Comparison of ENCODE assay signal across 10 cellular contexts in the genomic region with DNA sequence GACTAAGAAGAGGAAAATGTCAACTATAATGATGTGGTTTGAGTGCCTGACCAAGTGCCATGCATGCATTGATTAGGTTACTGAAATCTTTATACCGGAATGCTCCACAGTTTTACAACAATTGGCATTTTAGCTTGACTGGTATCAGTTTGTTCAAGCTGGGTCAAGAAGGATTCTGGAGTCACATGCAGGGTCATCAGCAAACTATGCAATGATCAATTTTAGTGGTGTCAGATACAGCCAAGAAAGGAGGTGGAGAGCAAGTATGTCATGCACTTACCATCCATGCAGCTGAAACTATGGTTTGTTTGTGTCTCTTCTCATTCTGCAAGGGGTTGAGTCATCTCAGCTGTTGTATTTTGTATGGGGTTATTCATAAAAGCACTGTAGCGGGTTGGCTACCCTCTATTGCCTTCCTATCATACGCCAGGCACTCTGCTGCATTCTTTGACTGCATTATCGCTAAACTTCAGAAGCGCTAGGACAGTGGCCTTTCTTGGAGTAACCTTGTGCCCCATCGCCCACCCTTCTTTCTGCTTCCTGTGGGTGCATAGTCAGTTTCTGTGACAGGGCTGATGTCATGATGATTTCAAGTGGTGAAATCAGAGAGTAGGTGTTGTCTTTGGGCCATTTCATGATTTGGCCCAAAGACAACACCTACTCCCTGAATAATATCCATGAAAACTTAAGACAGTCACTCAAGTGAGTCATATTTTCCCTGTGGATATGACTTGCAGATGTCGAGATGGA.
DNase-seq lines count a peak whose midpoint lies in the region; ATAC-seq, FAIRE-seq and TF ChIP-seq lines count a peak whose summit lies in the region.
"Had no signal": no experiment of that assay in that cellular context is flagged by ENCODE, and none has a peak within 500 bp of the region (broad histone marks: within the 10 kb centered on the region; RNA-seq: fewer than 3 reads in every experiment).

No MANE protein-coding gene starts in this region.

- TF ChIP-seq RAD21 in K562 (CRISPR knock-in tag; conservative IDR thresholded peaks at IDR 0.05 in 1 of 2, IDR thresholded peaks at IDR 0.05 in 1 of 2): no peak

- ATAC-seq in K562: peak; percentile 75

- H3K9ac ChIP-seq in K562 (ENCODE audit: insufficient read depth in 1 of 2, low read depth in 2 of 2, low read length in 2 of 2) (no peak overlapping the region), mesenchymal stem cell (ENCODE audit: low read length) (peak overlapping the region; percentile 70)

- TF ChIP-seq CTCF in K562 (IDR thresholded peaks at IDR 0.05 in 2 of 3, conservative IDR thresholded peaks at IDR 0.05 in 1 of 3; ENCODE audit: insufficient read depth in 2 of 3, low read depth in 1 of 3, low read length in 3 of 3) (no peak), glutamatergic neuron (IDR thresholded peaks at IDR 0.05; ENCODE audit: partially characterized antibody, unreplicated experiment) (no peak)

- H3K79me1 ChIP-seq in mesenchymal stem cell (replicated peaks; ENCODE audit: low read length, poor library complexity, severe bottlenecking): no peaks in the 10 kb centered on the region

- 6% methylated on average over 7 of the region's 7 CpGs for WGBS in K562 (ENCODE audit: insufficient coverage, low coverage, missing lambda C conversion rate)
- 84% methylated on average over 7 of the region's 7 CpGs for WGBS in mesenchymal stem cell

- H2AK5ac ChIP-seq in mesenchymal stem cell (ENCODE audit: low read length, severe bottlenecking): no peak overlapping the region

- POLR2A ChIA-PET in K562 (lab: Yijun Ruan, JAX): interaction anchor here (0.7 kb wide), 1 partner anchor 229 kb away, joined by 3 read pairs; no protein-coding TSS in a partner anchor

- H3K9me3 ChIP-seq in K562 (replicated peaks; ENCODE audit: control insufficient read depth, insufficient read depth, low read depth, low read length) (no peaks in the 10 kb centered on the region), mesenchymal stem cell (ENCODE audit: control insufficient read depth, low read length) (no peaks in the 10 kb centered on the region)

- H3K14ac ChIP-seq in mesenchymal stem cell (ENCODE audit: low read length in 2 of 2): peak overlapping the region in 1 of 2 experiments; percentile 69

- H2BK15ac ChIP-seq in mesenchymal stem cell (ENCODE audit: low read depth, poor library complexity, severe bottlenecking): no peak overlapping the region

- FAIRE-seq in K562 (lab: Jason Lieb, UNC): peak; percentile 85

- H3K18ac ChIP-seq in mesenchymal stem cell (ENCODE audit: low read depth in 1 of 2, low read length in 2 of 2): no peak overlapping the region

- peaks cover 2% of the 10 kb centered on the region for H3K27me3 Mint-ChIP-seq in glutamatergic neuron (ENCODE audit: unreplicated experiment)

- intact Hi-C loops in K562 (cut with micrococcal nuclease): no loop called here

- H3K4ac ChIP-seq in mesenchymal stem cell (ENCODE audit: low read depth in 1 of 2, low read length in 2 of 2): no peak overlapping the region

- H3K4me3 Mint-ChIP-seq in glutamatergic neuron (ENCODE audit: unreplicated experiment): no peak overlapping the region
- H3K4me3 Mint-ChIP-seq: neural crest cell had no signal

- DNase-seq in AG20443 (ENCODE audit: low spot score) (peak; percentile 80), HT1080 (ENCODE audit: low read depth) (peak; percentile 87), K562 (ENCODE audit: extremely low read depth in 1 of 4, low spot score in 3 of 4) (peak; percentile 20 to 73 (median 33)), mesenchymal stem cell (peak; percentile 48), NCI-H1417 (lab: John Stamatoyannopoulos, UW) (no peak), glutamatergic neuron (no peak), NCI-H2196 (lab: John Stamatoyannopoulos, UW; ENCODE audit: unreplicated experiment) (no peak), NCI-H128 (lab: John Stamatoyannopoulos, UW; ENCODE audit: unreplicated experiment) (no peak)
- DNase-seq: NCI-H748 treated with DMSO at 0.1 percent for 48 hours had no signal

- peak; percentile 69 for TF ChIP-seq EP300 in K562 (IDR thresholded peaks at IDR 0.05; ENCODE audit: low read length)

- no peak overlapping the region for H3K23ac ChIP-seq in mesenchymal stem cell (ENCODE audit: low read length in 2 of 2)

- no peak overlapping the region for H2BK5ac ChIP-seq in mesenchymal stem cell (ENCODE audit: low read depth, low read length, poor library complexity, severe bottlenecking)

- in situ Hi-C loops in K562 (cut with MboI): no loop called here

- H3K4me2 ChIP-seq in K562 (ENCODE audit: insufficient read depth, low read length): peak overlapping the region; percentile 57
- no peak overlapping the region for H3K4me2 ChIP-seq in mesenchymal stem cell (ENCODE audit: low read length, poor library complexity, severe bottlenecking)

- TF ChIP-seq POLR2A in K562 (conservative IDR thresholded peaks at IDR 0.05): no peak

- H2AFZ ChIP-seq in K562 (ENCODE audit: low read depth, low read length) (no peak overlapping the region), mesenchymal stem cell (ENCODE audit: low read depth, low read length) (no peak overlapping the region)

- no peaks in the 10 kb centered on the region for H3K9me1 ChIP-seq in K562 (ENCODE audit: control insufficient read depth, insufficient read depth, low read length)

- peak overlapping the region; percentile 46; the same call in 1 of the 3 replicates for H3K27ac ChIP-seq in K562 (ENCODE audit: extremely low read depth, low read depth, low read length)
- H3K27ac ChIP-seq in mesenchymal stem cell (ENCODE audit: low read length, poor library complexity, severe bottlenecking): no peak overlapping the region

- no TSS peak for BruUV-seq in K562 (replicated peaks; lab: Mats Ljungman, UMichigan)

- no peak overlapping the region for H4K91ac ChIP-seq in mesenchymal stem cell (ENCODE audit: low read length)

- CTCF ChIA-PET in K562 (lab: Yijun Ruan, JAX; ENCODE audit: low intra/inter-chr PET ratio): no interaction called here

- no peak overlapping the region for H2BK12ac ChIP-seq in mesenchymal stem cell (ENCODE audit: low read length in 2 of 2)

- H3K4me1 Mint-ChIP-seq in glutamatergic neuron (ENCODE audit: low read depth, unreplicated experiment): no peaks in the 10 kb centered on the region

- no peak overlapping the region for H3K27ac Mint-ChIP-seq in glutamatergic neuron (ENCODE audit: unreplicated experiment)

- H2BK120ac ChIP-seq in mesenchymal stem cell (ENCODE audit: low read depth, low read length): no peak overlapping the region

- H3K4me1 ChIP-seq in K562 (replicated peaks in 1 of 2; ENCODE audit: control insufficient read depth in 2 of 2, insufficient read depth in 2 of 2, low read length in 2 of 2) (peaks cover 0 to 16% of the 10 kb centered on the region in 2 experiments; a peak in 2 of 5 replicates), mesenchymal stem cell (ENCODE audit: control insufficient read depth, insufficient read depth, low read depth, low read length) (no peaks in the 10 kb centered on the region)

- no peaks in the 10 kb centered on the region for H3K36me3 ChIP-seq in K562 (ENCODE audit: control insufficient read depth, insufficient read depth, low read length)
- no peaks in the 10 kb centered on the region for H3K36me3 ChIP-seq in mesenchymal stem cell (ENCODE audit: control insufficient read depth in 1 of 2, insufficient read depth in 2 of 2, low read depth in 1 of 2, low read length in 2 of 2)

- H3K9me3 Mint-ChIP-seq in glutamatergic neuron (ENCODE audit: unreplicated experiment): peaks cover 2% of the 10 kb centered on the region

- H4K20me1 ChIP-seq in K562 (replicated peaks; ENCODE audit: control insufficient read depth, insufficient read depth, low read length): no peaks in the 10 kb centered on the region

- H3K36me3 Mint-ChIP-seq in glutamatergic neuron (ENCODE audit: unreplicated experiment): peaks cover 3% of the 10 kb centered on the region

- no peak overlapping the region for H3K4me3 ChIP-seq in K562
- H3K4me3 ChIP-seq in mesenchymal stem cell (ENCODE audit: insufficient read depth in 1 of 2, low read depth in 1 of 2, low read length in 2 of 2): peak overlapping the region in 1 of 2 experiments; percentile 56

- no peaks in the 10 kb centered on the region for H3K79me2 ChIP-seq in K562 (ENCODE audit: control insufficient read depth, insufficient read depth, low read length)

- H4K8ac ChIP-seq in mesenchymal stem cell (ENCODE audit: low read length): no peak overlapping the region

- H3K27me3 ChIP-seq in K562 (ENCODE audit: control insufficient read depth in 2 of 2, insufficient read depth in 2 of 2, low read length in 2 of 2) (peaks cover 19 to 35% of the 10 kb centered on the region in 2 experiments), mesenchymal stem cell (ENCODE audit: control insufficient read depth in 1 of 2, insufficient read depth in 1 of 2, low read length in 2 of 2) (peaks cover 0 to 15% of the 10 kb centered on the region in 2 experiments)

TF ChIP-seq in K562, 482 proteins besides CTCF, POLR2A, EP300 and RAD21 (continues in another document):
- TF ChIP-seq POLR2H (tag; IDR thresholded peaks at IDR 0.05; ENCODE audit: low read depth) (peak; percentile 53; the same call in 1 of the 2 replicates), DMBX1 (CRISPR knock-in tag; IDR thresholded peaks at IDR 0.05; ENCODE audit: borderline replicate concordance) (peak; percentile 56; the same call in 1 of the 2 replicates), DIDO1 (tag; IDR thresholded peaks at IDR 0.05; ENCODE audit: low read depth) (no peak), SMARCE1 (IDR thresholded peaks at IDR 0.05) (peak; percentile 9; the same call in 1 of the 2 replicates), JUN (IDR thresholded peaks at IDR 0.05; ENCODE audit: borderline replicate concordance, low read depth, low read length) (peak; percentile 80), JUN (CRISPR knock-in tag; IDR thresholded peaks at IDR 0.05; ENCODE audit: borderline replicate concordance) (no peak), KLF16 (IDR thresholded peaks at IDR 0.05) (no peak), CEBPG (CRISPR knock-in tag; IDR thresholded peaks at IDR 0.05) (peak; percentile 14; the same call in 1 of the 2 replicates), CEBPG (tag; conservative IDR thresholded peaks at IDR 0.05 in 1 of 2, IDR thresholded peaks at IDR 0.05 in 1 of 2) (peak; percentile 36 to 93; a peak in 2 of 4 replicates), MNT (conservative IDR thresholded peaks at IDR 0.05) (0 out of 4 replicates have a peak, but pooled peaks of 1 of the 2 experiments have one; percentile 11)

Comparison
In these comparisons a context has a peak if more than half of its experiments do, and no peak if none do; other contexts are left out.
1. DNase-seq: peak in AG20443 (single experiment), HT1080 (single experiment), K562 (4 of 4) and mesenchymal stem cell (single experiment); none in NCI-H1417 (0 of 3), glutamatergic neuron (single experiment), NCI-H2196 (single experiment) and NCI-H128 (single experiment).